8 cellular contexts compared by ENCODE assay signal in genomic region chr11:119121811-119122124, GRCh38. TPM values are rescaled to one million over a fixed set of nuclear protein-coding genes. Genes with fewer than 3 reads are reported as not detected.
DNase-seq lines count a peak whose midpoint lies in the region; ATAC-seq and TF ChIP-seq lines count a peak whose summit lies in the region.

No MANE protein-coding gene starts in this region.

- peaks cover 9% of the 10 kb centered on the region for H3K36me3 Mint-ChIP-seq in activated T-cell treated with anti-CD3 and anti-CD28 coated beads, Interleukin-2, amount 50 U/mL, for 4 hours (ENCODE audit: insufficient read depth)

- peaks cover 9% of the 10 kb centered on the region for H3K36me3 ChIP-seq in suprapubic skin

- ATAC-seq in activated T-cell treated with anti-CD3 and anti-CD28 coated beads, Interleukin-2, amount 50 U/mL, for 4 hours: peak in 1 of 2 donors; percentile 5
- ATAC-seq in HG03565 (IDR thresholded peaks at IDR 0.05; ENCODE audit: unreplicated experiment): no peak

- no peaks in the 10 kb centered on the region for H3K27me3 Mint-ChIP-seq in activated T-cell treated with anti-CD3 and anti-CD28 coated beads, Interleukin-2, amount 50 U/mL, for 4 hours (ENCODE audit: low read depth)

- H3K4me3 Mint-ChIP-seq in activated T-cell treated with anti-CD3 and anti-CD28 coated beads, Interleukin-2, amount 50 U/mL, for 4 hours: peak overlapping the region; percentile 100

- H3K4me1 ChIP-seq in suprapubic skin: peaks cover 38% of the 10 kb centered on the region

- no peaks in the 10 kb centered on the region for H3K9me3 ChIP-seq in suprapubic skin

- TF ChIP-seq CTCF in VCaP (conservative IDR thresholded peaks at IDR 0.05) (no peak), suprapubic skin (IDR thresholded peaks at IDR 0.05) (no peak)

- H3K4me1 Mint-ChIP-seq in activated T-cell treated with anti-CD3 and anti-CD28 coated beads, Interleukin-2, amount 50 U/mL, for 4 hours (ENCODE audit: low read depth): peaks cover 35% of the 10 kb centered on the region

- peak overlapping the region; percentile 87 for H3K27ac ChIP-seq in VCaP
- H3K27ac ChIP-seq in suprapubic skin: peak overlapping the region; percentile 85

- TF ChIP-seq POLR2A in suprapubic skin (IDR thresholded peaks at IDR 0.05): no peak

- H3K9me3 Mint-ChIP-seq in activated T-cell treated with anti-CD3 and anti-CD28 coated beads, Interleukin-2, amount 50 U/mL, for 4 hours: no peaks in the 10 kb centered on the region

- no peak for DNase-seq in activated T-cell treated with anti-CD3 and anti-CD28 coated beads, Interleukin-2, amount 50 U/mL, for 4 hours
- DNase-seq in activated T-cell treated with anti-CD3 and anti-CD28 coated beads, Interleukin-2, amount 50 U/mL, for 1 hour: no peak
- DNase-seq in suprapubic skin (ENCODE audit: low spot score in 2 of 2) (no peak), NCI-H1436 treated with DMSO at 0.1 percent for 48 hours (lab: John Stamatoyannopoulos, UW) (no peak), islet precursor cell (no peak)

- peak overlapping the region; percentile 86 for H3K4me3 ChIP-seq in iPS-11a (ENCODE audit: low read depth, low read length)
- peak overlapping the region; percentile 63 for H3K4me3 ChIP-seq in suprapubic skin

- TF ChIP-seq EP300 in suprapubic skin (IDR thresholded peaks at IDR 0.05): no peak

- H3K27me3 ChIP-seq in suprapubic skin: no peaks in the 10 kb centered on the region

- WGBS in suprapubic skin: 3% methylated on average over 16 of the region's 20 CpGs

RNA-seq across cellular contexts. Expression of gene HINFP, which starts 0.4 kb away (rescaled TPM):
- total RNA-seq in activated T-cell treated with anti-CD3 and anti-CD28 coated beads, Interleukin-2, amount 50 U/mL, for 4 hours: 10 to 100 TPM; 20.1 to 26.2 (median 21.1) TPM
- 10 to 100 TPM; 16.1 to 45.1 (median 26.7) TPM for total RNA-seq in suprapubic skin

RNA-seq across cellular contexts. Expression of gene C2CD2L, which starts 14.6 kb away (rescaled TPM):
- 10 to 100 TPM; 22.0 to 24.7 (median 23.0) TPM for total RNA-seq in activated T-cell treated with anti-CD3 and anti-CD28 coated beads, Interleukin-2, amount 50 U/mL, for 4 hours
- total RNA-seq in suprapubic skin: 10 to 100 TPM; 20.1 to 25.9 (median 21.5) TPM

RNA-seq across cellular contexts. Expression of gene DPAGT1, which starts 20.1 kb away (rescaled TPM):
- 10 to 100 TPM; 53.9 to 61.0 (median 60.9) TPM for total RNA-seq in activated T-cell treated with anti-CD3 and anti-CD28 coated beads, Interleukin-2, amount 50 U/mL, for 4 hours
- total RNA-seq in suprapubic skin: 10 to 100 TPM; 21.2 to 32.2 (median 26.9) TPM

RNA-seq across cellular contexts. Expression of gene ABCG4, which starts 27.1 kb away (rescaled TPM):
- total RNA-seq in activated T-cell treated with anti-CD3 and anti-CD28 coated beads, Interleukin-2, amount 50 U/mL, for 4 hours: under 1 TPM in 1 of 3 donors, not detected in 2; 0.38 TPM
- 1 to 10 TPM in 2 of 4 donors, under 1 TPM in 2; 0.26 to 1.6 (median 0.73) TPM for total RNA-seq in suprapubic skin

RNA-seq across cellular contexts. Expression of gene HMBS, which starts 37.1 kb away (rescaled TPM):
- 10 to 100 TPM; 43.7 to 64.7 (median 60.1) TPM for total RNA-seq in activated T-cell treated with anti-CD3 and anti-CD28 coated beads, Interleukin-2, amount 50 U/mL, for 4 hours
- 10 to 100 TPM in 3 of 4 donors, 1 to 10 TPM in 1; 5.2 to 18.4 (median 13.3) TPM for total RNA-seq in suprapubic skin
